In genomic region chrX:73289039-73289438, GRCh38 we compare ENCODE assay signal across 1 cellular context.
A peak's percentile ranks its signal among the peaks of the same experiment; 100 is the strongest.
TF ChIP-seq lines count a peak whose summit lies in the region.

No MANE protein-coding gene starts in this region.

TF ChIP-seq in H1, 55 proteins besides CTCF, POLR2A, EP300 and RAD21:
- TF ChIP-seq SUZ12 (IDR thresholded peaks at IDR 0.05; ENCODE audit: low read length) (no peak), YY1 (IDR thresholded peaks at IDR 0.05; ENCODE audit: low read depth, low read length) (peak; percentile 84)
- TF ChIP-seq, protein P1, sequence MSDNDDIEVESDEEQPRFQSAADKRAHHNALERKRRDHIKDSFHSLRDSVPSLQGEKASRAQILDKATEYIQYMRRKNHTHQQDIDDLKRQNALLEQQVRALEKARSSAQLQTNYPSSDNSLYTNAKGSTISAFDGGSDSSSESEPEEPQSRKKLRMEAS (IDR thresholded peaks at IDR 0.05): 0 out of 2 replicates have a peak, but pooled peaks have one; percentile 16
